Comparison of ENCODE assay signal across 21 cellular contexts in the genomic region with DNA sequence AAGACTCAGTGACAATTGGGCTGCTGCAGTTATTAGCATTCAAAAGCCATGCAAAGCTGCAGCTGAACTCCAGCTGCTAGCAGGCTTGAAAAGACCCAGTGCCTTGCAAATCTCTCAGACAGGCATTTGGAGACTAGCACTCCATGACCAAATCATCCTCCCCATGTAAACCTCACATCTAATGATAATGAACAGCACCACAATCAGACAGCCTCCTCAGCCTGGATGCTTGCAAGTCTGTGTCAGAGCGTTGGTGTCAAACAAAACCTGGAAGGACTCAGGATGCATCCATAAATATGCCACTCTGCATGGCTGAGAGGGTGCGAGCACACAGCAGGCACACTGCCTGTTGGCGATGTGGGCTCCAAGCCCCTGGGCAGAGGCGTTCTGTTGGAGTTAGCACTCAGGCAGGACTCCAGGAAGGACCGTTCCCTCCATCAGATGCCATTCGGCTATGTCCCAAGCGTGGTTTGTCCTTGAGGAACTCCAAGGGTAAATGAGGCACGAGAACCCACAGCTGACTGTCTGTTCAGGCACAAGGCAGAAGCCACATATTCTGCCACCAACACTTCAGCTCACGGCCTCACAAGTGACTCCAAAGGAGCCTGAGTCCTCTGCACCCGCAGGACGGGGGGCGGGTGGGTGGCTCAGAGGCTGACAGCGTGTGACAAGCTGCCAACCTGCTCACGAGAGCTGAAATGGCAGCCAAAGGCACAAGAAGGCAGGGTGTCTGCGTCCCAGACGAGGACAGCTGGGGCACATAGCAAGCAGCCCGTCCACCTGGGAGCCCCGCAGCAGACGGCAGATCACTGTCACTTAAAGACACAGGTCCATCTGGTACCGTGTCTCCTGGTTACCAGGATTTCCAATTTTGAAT.
DNase-seq lines count a peak whose midpoint lies in the region; ATAC-seq and TF ChIP-seq lines count a peak whose summit lies in the region.
"Had no signal": no experiment of that assay in that cellular context is flagged by ENCODE, and none has a peak within 500 bp of the region (broad histone marks: within the 10 kb centered on the region; RNA-seq: fewer than 3 reads in every experiment).

No MANE protein-coding gene starts in this region.

- H3K27ac Mint-ChIP-seq in GM23338, result no peak overlapping the region
- H3K27ac Mint-ChIP-seq: activated CD4-positive, alpha-beta memory T cell treated with anti-CD3 and anti-CD28 coated beads, Interleukin-2, amount 10 ng/mL, durations not matched to agents 7 days and 5 days; activated naive CD4-positive, alpha-beta T cell treated with anti-CD3 and anti-CD28 coated beads, Interleukin-2, amount 10 ng/mL, durations not matched to agents 7 days and 5 days; activated T-cell treated with anti-CD3 and anti-CD28 coated beads, Interleukin-2, amount 50 U/mL, for 24 hours; CD8-positive, alpha-beta memory T cell; effector memory CD8-positive, alpha-beta T cell; HFFc6; T-helper 1 cell treated with Interleukin-12 subunit alpha and Interleukin-12 subunit beta and Interleukin-4 antibody, amounts not matched to agents 30 μg/mL and 1 μg/mL, for 36 hours had no signal

- H3K4me1 ChIP-seq in GM23338 (ENCODE audit: insufficient read depth), result peaks cover 16% of the 10 kb centered on the region
- H3K4me1 ChIP-seq in heart left ventricle, result peaks cover 0 to 7% (median 0%) of the 10 kb centered on the region in 12 donors
- H3K4me1 ChIP-seq: esophagus squamous epithelium, right lobe of liver, SJCRH30 had no signal

- peaks cover 25% of the 10 kb centered on the region for H3K4me1 Mint-ChIP-seq in GM23338
- H3K4me1 Mint-ChIP-seq: activated CD4-positive, alpha-beta memory T cell treated with anti-CD3 and anti-CD28 coated beads, Interleukin-2, amount 10 ng/mL, durations not matched to agents 7 days and 5 days; activated naive CD4-positive, alpha-beta T cell treated with anti-CD3 and anti-CD28 coated beads, Interleukin-2, amount 10 ng/mL, durations not matched to agents 7 days and 5 days; CD8-positive, alpha-beta memory T cell had no signal

- DNase-seq in GM23338 (ENCODE audit: low spot score), result peak; percentile 28
- DNase-seq in NCI-H524 treated with DMSO at 0.1 percent for 48 hours (lab: John Stamatoyannopoulos, UW), result peak; percentile 74
- DNase-seq in heart left ventricle, result peak in 1 of 5 donors; percentile 49
- DNase-seq in mucosa of gallbladder (ENCODE audit: low spot score), result no peak
- DNase-seq in T1000 (lab: John Stamatoyannopoulos, UW), result no peak
- DNase-seq: activated CD4-positive, alpha-beta memory T cell treated with anti-CD3 and anti-CD28 coated beads, Interleukin-2, amount 10 ng/mL, durations not matched to agents 7 days and 5 days; activated naive CD4-positive, alpha-beta T cell treated with anti-CD3 and anti-CD28 coated beads, Interleukin-2, amount 10 ng/mL, durations not matched to agents 7 days and 5 days; activated T-cell treated with anti-CD3 and anti-CD28 coated beads, Interleukin-2, amount 50 U/mL, for 24 hours; CD8-positive, alpha-beta memory T cell; effector memory CD8-positive, alpha-beta T cell; esophagus squamous epithelium; HFFc6; PC-3; right lobe of liver; SJCRH30; stimulated activated CD8-positive, alpha-beta memory T cell treated with anti-CD3 and anti-CD28 coated beads, Interleukin-4, amount 100 ng/mL, for 48 hours had no signal

- H3K27me3 ChIP-seq in GM23338 (ENCODE audit: insufficient read depth) (no peaks in the 10 kb centered on the region), heart left ventricle (peaks cover 0 to 6% (median 0%) of the 10 kb centered on the region in 9 donors), neural cell (ENCODE audit: insufficient read depth, low read depth, low read length) (no peaks in the 10 kb centered on the region)
- H3K27me3 ChIP-seq: right lobe of liver had no signal

- H3K4me3 ChIP-seq in GM23338, result no peak overlapping the region
- peak overlapping the region in 1 of 12 donors; percentile 1 for H3K4me3 ChIP-seq in heart left ventricle
- no peak overlapping the region for H3K4me3 ChIP-seq in neural cell (ENCODE audit: low read length)
- H3K4me3 ChIP-seq: esophagus squamous epithelium, right lobe of liver, SJCRH30 had no signal

- no peak for TF ChIP-seq RAD21 in neural cell (conservative IDR thresholded peaks at IDR 0.05)

- no peak for TF ChIP-seq POLR2A in heart left ventricle (IDR thresholded peaks at IDR 0.05)

- peak; percentile 22 for TF ChIP-seq EP300 in neural cell (conservative IDR thresholded peaks at IDR 0.05; ENCODE audit: poor library complexity, severe bottlenecking)

- 35 to 46% (median 40%) methylated on average over 16 to 20 of the region's 20 CpGs for WGBS in heart left ventricle, 4 donors

- no peak for TF ChIP-seq CTCF in GM23338 (conservative IDR thresholded peaks at IDR 0.05; ENCODE audit: low read depth in 2 of 2)
- TF ChIP-seq CTCF in heart left ventricle (IDR thresholded peaks at IDR 0.05), result no peak
- TF ChIP-seq CTCF in neural cell (IDR thresholded peaks at IDR 0.05; ENCODE audit: poor library complexity, severe bottlenecking), result no peak

- intact Hi-C loops in heart left ventricle (cut with DNase I), result loop anchor here in 1 of 10 donors (10.0 kb wide), 1 partner anchor 128 kb away; no protein-coding TSS in a partner anchor

- H3K4me2 ChIP-seq in GM23338 (no peak overlapping the region), neural cell (ENCODE audit: low read length) (no peak overlapping the region)

- H3K9me3 ChIP-seq in heart left ventricle (no peaks in the 10 kb centered on the region), neural cell (ENCODE audit: low read length) (no peaks in the 10 kb centered on the region)
- H3K9me3 ChIP-seq: esophagus squamous epithelium, right lobe of liver, SJCRH30 had no signal

- no peaks in the 10 kb centered on the region for H3K36me3 Mint-ChIP-seq in GM23338 (ENCODE audit: low read depth)
- H3K36me3 Mint-ChIP-seq: activated naive CD4-positive, alpha-beta T cell treated with anti-CD3 and anti-CD28 coated beads, Interleukin-2, amount 10 ng/mL, durations not matched to agents 7 days and 5 days; CD8-positive, alpha-beta memory T cell had no signal

- H3K27me3 Mint-ChIP-seq in GM23338 (ENCODE audit: insufficient read depth, low read depth, poor library complexity), result peaks cover 11% of the 10 kb centered on the region
- H3K27me3 Mint-ChIP-seq: activated CD4-positive, alpha-beta memory T cell treated with anti-CD3 and anti-CD28 coated beads, Interleukin-2, amount 10 ng/mL, durations not matched to agents 7 days and 5 days; effector memory CD8-positive, alpha-beta T cell had no signal

- H3K9ac ChIP-seq in neural cell (ENCODE audit: low read length), result peak overlapping the region; percentile 4

- H3F3A ChIP-seq in GM23338 (replicated peaks; ENCODE audit: low read depth) (no peaks in the 10 kb centered on the region), neural cell (ENCODE audit: insufficient read depth, low read length, poor library complexity, severe bottlenecking) (peaks cover 2% of the 10 kb centered on the region)

- H3K4me3 Mint-ChIP-seq in GM23338, result no peak overlapping the region
- H3K4me3 Mint-ChIP-seq: activated CD4-positive, alpha-beta memory T cell treated with anti-CD3 and anti-CD28 coated beads, Interleukin-2, amount 10 ng/mL, durations not matched to agents 7 days and 5 days; activated naive CD4-positive, alpha-beta T cell treated with anti-CD3 and anti-CD28 coated beads, Interleukin-2, amount 10 ng/mL, durations not matched to agents 7 days and 5 days; activated T-cell treated with anti-CD3 and anti-CD28 coated beads, Interleukin-2, amount 50 U/mL, for 24 hours; CD8-positive, alpha-beta memory T cell; effector memory CD8-positive, alpha-beta T cell; HFFc6; T-helper 1 cell treated with Interleukin-12 subunit alpha and Interleukin-12 subunit beta and Interleukin-4 antibody, amounts not matched to agents 30 μg/mL and 1 μg/mL, for 36 hours had no signal

- H3K27ac ChIP-seq in GM23338 (ENCODE audit: low read depth) (no peak overlapping the region), heart left ventricle (no peak overlapping the region), neural cell (ENCODE audit: low read length) (peak overlapping the region; percentile 45)
- H3K27ac ChIP-seq: esophagus squamous epithelium, right lobe of liver, SJCRH30, VCaP had no signal

- H3K36me3 ChIP-seq in GM23338 (ENCODE audit: insufficient read depth), result no peaks in the 10 kb centered on the region
- H3K36me3 ChIP-seq in heart left ventricle, result no peaks in the 10 kb centered on the region
- no peaks in the 10 kb centered on the region for H3K36me3 ChIP-seq in neural cell (ENCODE audit: insufficient read depth, low read length)
- H3K36me3 ChIP-seq: esophagus squamous epithelium, right lobe of liver, SJCRH30 had no signal

- H4K20me1 ChIP-seq in GM23338 (replicated peaks; ENCODE audit: insufficient read depth) (no peaks in the 10 kb centered on the region), neural cell (ENCODE audit: insufficient read depth) (no peaks in the 10 kb centered on the region)

- H3K9me2 ChIP-seq in GM23338 (ENCODE audit: insufficient read depth) (no peaks in the 10 kb centered on the region), neural cell (ENCODE audit: insufficient read depth, low read length) (no peaks in the 10 kb centered on the region)

- no peaks in the 10 kb centered on the region for H3K79me2 ChIP-seq in GM23338 (replicated peaks; ENCODE audit: insufficient read depth)
- H3K79me2 ChIP-seq in neural cell (replicated peaks; ENCODE audit: insufficient read depth, low read length), result no peaks in the 10 kb centered on the region

- no peak overlapping the region for H2AFZ ChIP-seq in GM23338
- H2AFZ ChIP-seq in neural cell (ENCODE audit: low read depth, low read length), result no peak overlapping the region

- no peaks in the 10 kb centered on the region; the same call in 2 of the 3 replicates for H3K9me3 Mint-ChIP-seq in GM23338
- H3K9me3 Mint-ChIP-seq: activated CD4-positive, alpha-beta memory T cell treated with anti-CD3 and anti-CD28 coated beads, Interleukin-2, amount 10 ng/mL, durations not matched to agents 7 days and 5 days; activated naive CD4-positive, alpha-beta T cell treated with anti-CD3 and anti-CD28 coated beads, Interleukin-2, amount 10 ng/mL, durations not matched to agents 7 days and 5 days; activated T-cell treated with anti-CD3 and anti-CD28 coated beads, Interleukin-2, amount 50 U/mL, for 24 hours; CD8-positive, alpha-beta memory T cell; T-helper 1 cell treated with Interleukin-12 subunit alpha and Interleukin-12 subunit beta and Interleukin-4 antibody, amounts not matched to agents 30 μg/mL and 1 μg/mL, for 36 hours had no signal

- ATAC-seq in GM23338 (peak; percentile 84), heart left ventricle (peak in 3 of 4 donors; percentile 26 to 63 (median 50)), HG03354 (IDR thresholded peaks at IDR 0.05; ENCODE audit: poor library complexity, severe bottlenecking, unreplicated experiment) (no peak), GM19324 (IDR thresholded peaks at IDR 0.05; ENCODE audit: low FRiP score, unreplicated experiment) (no peak)
- ATAC-seq: effector memory CD8-positive, alpha-beta T cell; PC-3; right lobe of liver had no signal

TF ChIP-seq in GM23338, 12 proteins besides CTCF, POLR2A, EP300 and RAD21 (continues in another document):
- TF ChIP-seq ZNF114 (CRISPR knock-in tag; IDR thresholded peaks at IDR 0.05) (no peak), JUNB (IDR thresholded peaks at IDR 0.05; ENCODE audit: unreplicated experiment) (no peak)

TF ChIP-seq in neural cell, 6 proteins besides CTCF, POLR2A, EP300 and RAD21:
- TF ChIP-seq MXI1 (conservative IDR thresholded peaks at IDR 0.05; ENCODE audit: poor library complexity, severe bottlenecking) (no peak), POLR2AphosphoS5 (IDR thresholded peaks at IDR 0.05) (peak; percentile 41)

Comparison
In these comparisons a context has a peak if more than half of its experiments do, and no peak if none do; other contexts are left out.
1. ATAC-seq: peak in GM23338 (single experiment) and heart left ventricle (3 of 4); none in HG03354 (single experiment) and GM19324 (single experiment).
2. DNase-seq: peak in GM23338 (single experiment) and NCI-H524 treated with DMSO at 0.1 percent for 48 hours (single experiment); none in mucosa of gallbladder (single experiment) and T1000 (single experiment).